ENCODE assay signal across 12 cellular contexts in genomic region chr11:118214210-118214914, GRCh38. TPM values are rescaled to one million over a fixed set of nuclear protein-coding genes. Genes with fewer than 3 reads are reported as not detected.
DNase-seq lines count a peak whose midpoint lies in the region; ATAC-seq, FAIRE-seq and TF ChIP-seq lines count a peak whose summit lies in the region.
"Had no signal": no experiment of that assay in that cellular context is flagged by ENCODE, and none has a peak within 500 bp of the region (broad histone marks: within the 10 kb centered on the region; RNA-seq: fewer than 3 reads in every experiment).

No MANE protein-coding gene starts in this region.

- H3K36me3 Mint-ChIP-seq in osteocyte (ENCODE audit: unreplicated experiment): no peaks in the 10 kb centered on the region
- H3K36me3 Mint-ChIP-seq: neural progenitor cell had no signal

- H3K27me3 ChIP-seq in right atrium auricular region: no peaks in the 10 kb centered on the region
- H3K27me3 ChIP-seq in SJCRH30: no peaks in the 10 kb centered on the region
- no peaks in the 10 kb centered on the region for H3K27me3 ChIP-seq in upper lobe of left lung
- H3K27me3 ChIP-seq: neural progenitor cell had no signal

- TF ChIP-seq POLR2A in upper lobe of left lung (IDR thresholded peaks at IDR 0.05): no peak

- H3K9me3 Mint-ChIP-seq in osteocyte (ENCODE audit: unreplicated experiment): no peaks in the 10 kb centered on the region
- H3K9me3 Mint-ChIP-seq: neural progenitor cell had no signal

- TF ChIP-seq CTCF in right atrium auricular region (IDR thresholded peaks at IDR 0.05) (no peak), upper lobe of left lung (IDR thresholded peaks at IDR 0.05) (no peak), D721Med (IDR thresholded peaks at IDR 0.05; ENCODE audit: insufficient read depth, missing control alignments) (no peak), osteocyte (IDR thresholded peaks at IDR 0.05) (no peak)

- DNase-seq in Right ventricle myocardium inferior (ENCODE audit: missing footprints): peak; percentile 76
- DNase-seq in right atrium auricular region (ENCODE audit: low spot score): no peak
- DNase-seq in SJCRH30: peak in 1 of 2 experiments; percentile 36
- DNase-seq in left cardiac atrium: no peak
- peak in 1 of 2 donors; percentile 74 for DNase-seq in upper lobe of left lung
- no peak for DNase-seq in DMS53 treated with DMSO at 0.1 percent for 48 hours (lab: John Stamatoyannopoulos, UW; ENCODE audit: unreplicated experiment)
- DNase-seq in D721Med (ENCODE audit: insufficient read length, low spot score): no peak
- DNase-seq in osteocyte (ENCODE audit: extremely low spot score, unreplicated experiment): no peak
- DNase-seq: glutamatergic neuron, NCI-H1105, T-helper 9 cell had no signal

- 52 to 60% methylated on average over 6 of the region's 6 CpGs for WGBS in upper lobe of left lung, 2 donors

- H3K9me3 ChIP-seq in right atrium auricular region (no peaks in the 10 kb centered on the region), SJCRH30 (replicated peaks) (no peaks in the 10 kb centered on the region), upper lobe of left lung (no peaks in the 10 kb centered on the region)

- ATAC-seq in Right ventricle myocardium inferior: peak; percentile 60
- ATAC-seq in left cardiac atrium: peak; percentile 24 to 48
- ATAC-seq in upper lobe of left lung (ENCODE audit: low FRiP score in 2 of 2): peak; percentile 54 to 75

- intact Hi-C loops in Right ventricle myocardium inferior (cut with DNase I) (no loop called here), left cardiac atrium (cut with DNase I) (no loop called here)

- H3K4me3 Mint-ChIP-seq in osteocyte (ENCODE audit: unreplicated experiment): no peak overlapping the region
- H3K4me3 Mint-ChIP-seq: neural progenitor cell had no signal

- H3K27me3 Mint-ChIP-seq in osteocyte (ENCODE audit: unreplicated experiment): peaks cover 54% of the 10 kb centered on the region

- H3K27ac Mint-ChIP-seq in osteocyte (ENCODE audit: unreplicated experiment): no peak overlapping the region
- H3K27ac Mint-ChIP-seq: neural progenitor cell had no signal

- TF ChIP-seq EP300 in upper lobe of left lung (IDR thresholded peaks at IDR 0.05): no peak

- H3K36me3 ChIP-seq in right atrium auricular region (no peaks in the 10 kb centered on the region), SJCRH30 (no peaks in the 10 kb centered on the region), upper lobe of left lung (no peaks in the 10 kb centered on the region)
- H3K36me3 ChIP-seq: neural progenitor cell had no signal

- H3K4me3 ChIP-seq in right atrium auricular region (no peak overlapping the region), SJCRH30 (no peak overlapping the region), upper lobe of left lung (no peak overlapping the region)
- H3K4me3 ChIP-seq: neural progenitor cell had no signal

- H3K4me1 ChIP-seq in right atrium auricular region: peaks cover 0 to 26% of the 10 kb centered on the region in 2 donors
- peaks cover 11% of the 10 kb centered on the region for H3K4me1 ChIP-seq in SJCRH30
- H3K4me1 ChIP-seq in upper lobe of left lung: peaks cover 9 to 63% (median 29%) of the 10 kb centered on the region in 4 donors

- H3K27ac ChIP-seq in right atrium auricular region (peak overlapping the region in 1 of 2 donors; percentile 27), SJCRH30 (peak overlapping the region; percentile 24), upper lobe of left lung (peak overlapping the region; percentile 32 to 71 (median 50))
- H3K27ac ChIP-seq: neural progenitor cell had no signal

- no peak for FAIRE-seq in D721Med (lab: Jason Lieb, UNC)

- peaks cover 12% of the 10 kb centered on the region for H3K4me1 Mint-ChIP-seq in osteocyte (ENCODE audit: unreplicated experiment)

RNA-seq across cellular contexts. Expression of gene JAML, which starts 10.4 kb away (rescaled TPM):
- total RNA-seq in Right ventricle myocardium inferior (3.3 TPM), right atrium auricular region (1 to 10 TPM in 1 of 2 donors, under 1 TPM in 1; 0.48 to 2.2 TPM), left cardiac atrium (1 to 10 TPM; 2.5 to 5.3 TPM), upper lobe of left lung (100 to 1,000 TPM in 2 of 6 donors, 10 to 100 TPM in 4; 33.0 to 105 (median 49.5) TPM), osteocyte (not detected in 2 replicates)
- total RNA-seq in SJCRH30 (2014; rRNA removed; shearing (Covaris generic)): not detected in 2 replicates

RNA-seq across cellular contexts. Expression of gene MPZL3, which starts 37.8 kb away (rescaled TPM):
- total RNA-seq in Right ventricle myocardium inferior: 2.2 TPM
- total RNA-seq in right atrium auricular region: 1 to 10 TPM; 1.0 to 2.0 TPM
- 0.10 and 0.12 TPM in 2 replicates for total RNA-seq in SJCRH30 (2014; rRNA removed; shearing (Covaris generic))
- total RNA-seq in left cardiac atrium: 1 to 10 TPM; 1.0 to 1.1 TPM
- total RNA-seq in upper lobe of left lung: 10 to 100 TPM in 4 of 6 donors, 1 to 10 TPM in 2; 2.3 to 27.7 (median 10.4) TPM
- total RNA-seq in osteocyte: 0.37 and 0.40 TPM in 2 replicates

RNA-seq across cellular contexts. Expression of gene SCN2B, which starts 37.9 kb away (rescaled TPM):
- 18.3 TPM for total RNA-seq in Right ventricle myocardium inferior
- total RNA-seq in right atrium auricular region: 1 to 10 TPM; 3.4 to 8.2 TPM
- not detected in 2 replicates for total RNA-seq in SJCRH30 (2014; rRNA removed; shearing (Covaris generic))
- total RNA-seq in left cardiac atrium: 10 to 100 TPM in 1 of 2 donors, 1 to 10 TPM in 1; 3.3 to 10.1 TPM
- total RNA-seq in upper lobe of left lung: 1 to 10 TPM in 1 of 6 donors, under 1 TPM in 3, not detected in 2; 0.22 to 2.4 (median 0.32) TPM
- not detected in 2 replicates for total RNA-seq in osteocyte

RNA-seq across cellular contexts. Expression of gene MPZL2, which starts 49.7 kb away (rescaled TPM):
- total RNA-seq in Right ventricle myocardium inferior (11.4 TPM), right atrium auricular region (10 to 100 TPM; 13.8 to 16.8 TPM), left cardiac atrium (10 to 100 TPM; 11.6 to 47.8 TPM), upper lobe of left lung (100 to 1,000 TPM in 3 of 6 donors, 10 to 100 TPM in 3; 51.6 to 146 (median 110) TPM), osteocyte (not detected in 2 replicates)
- not detected in 2 replicates for total RNA-seq in SJCRH30 (2014; rRNA removed; shearing (Covaris generic))
